Comparison of ENCODE assay signal across 8 cellular contexts in the genomic region with DNA sequence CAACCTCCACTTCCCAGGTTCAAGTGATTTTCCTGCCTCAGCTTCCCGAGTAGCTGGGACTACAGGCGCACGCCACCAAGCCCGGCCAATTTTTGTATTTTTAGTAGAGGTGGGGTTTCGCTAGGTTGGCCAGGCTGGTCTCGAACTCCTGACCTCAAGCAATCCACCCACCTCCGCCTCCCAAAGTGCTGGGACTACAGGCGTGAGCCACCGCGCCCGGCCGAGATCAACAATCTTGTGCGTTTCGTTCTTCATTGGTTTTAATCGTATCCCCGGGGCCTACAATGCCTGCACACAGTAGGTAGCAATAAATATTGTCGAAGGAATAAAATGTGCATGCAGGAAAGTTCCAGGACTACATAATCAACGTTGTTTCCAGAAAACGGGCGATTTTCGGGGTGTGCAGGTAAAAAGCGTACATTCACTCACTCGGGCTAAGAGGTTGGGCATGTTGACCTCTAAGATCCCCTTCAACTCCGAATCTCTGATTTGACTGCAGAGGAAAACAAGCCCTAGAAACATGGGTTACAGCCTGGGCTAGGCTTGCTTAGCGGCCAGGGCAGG. TPM values are rescaled to one million over a fixed set of nuclear protein-coding genes. Genes with fewer than 3 reads are reported as not detected.
DNase-seq lines count a peak whose midpoint lies in the region; ATAC-seq and TF ChIP-seq lines count a peak whose summit lies in the region.

No MANE protein-coding gene starts in this region.

- peaks cover 55 to 68% (median 66%) of the 10 kb centered on the region in 3 donors for H3K4me1 Mint-ChIP-seq in T-cell

- CTCF ChIA-PET in T-cell (lab: Charles Lee), result interaction anchor here (0.6 to 1.9 kb wide), 9 partner anchors 11 to 106 kb away, joined by 3 to 12 read pairs (median 5); no protein-coding TSS in a partner anchor

- H3K4me3 Mint-ChIP-seq in T-cell, result peak overlapping the region; percentile 90 to 99 (median 93)

- POLR2A ChIA-PET in T-cell (lab: Charles Lee), result interaction anchor here in 1 of 2 donors (0.6 kb wide), 1 partner anchor 372 kb away, joined by 4 read pairs; a partner anchor contains a TSS

- DNase-seq in GM06990 (ENCODE audit: extremely low read depth, insufficient read length) (no peak), T-cell (no peak), fibroblast of pulmonary artery (ENCODE audit: low read depth) (no peak), putamen (ENCODE audit: low spot score) (peak; percentile 12), ACHN (no peak), AML-193 (lab: John Stamatoyannopoulos, UW) (no peak)

- H3K27me3 Mint-ChIP-seq in T-cell, result no peaks in the 10 kb centered on the region

- peaks cover 9% of the 10 kb centered on the region for H3K36me3 Mint-ChIP-seq in T-cell

- TF ChIP-seq CTCF in GM06990 (IDR thresholded peaks at IDR 0.05; ENCODE audit: insufficient read depth, low read length, poor library complexity, severe bottlenecking) (no peak), fibroblast of pulmonary artery (IDR thresholded peaks at IDR 0.05; ENCODE audit: low read length, missing control alignments) (no peak)

- H3K27ac Mint-ChIP-seq in T-cell, result peak overlapping the region; percentile 97 to 98

- no peaks in the 10 kb centered on the region for H3K27me3 ChIP-seq in GM06990 (replicated peaks; ENCODE audit: control insufficient read depth, insufficient read depth, low read length)

- ATAC-seq in T-cell (replicated peaks in 1 of 4) (no peak), GM18868 (IDR thresholded peaks at IDR 0.05; ENCODE audit: unreplicated experiment) (no peak), GM21529 (IDR thresholded peaks at IDR 0.05; ENCODE audit: unreplicated experiment) (no peak)

- H3K36me3 ChIP-seq in GM06990 (ENCODE audit: control insufficient read depth, insufficient read depth, low read length), result no peaks in the 10 kb centered on the region

- H3K9me3 Mint-ChIP-seq in T-cell, result no peaks in the 10 kb centered on the region

- in situ Hi-C loops in ACHN (cut with HindIII; ENCODE audit: low pct_ligation_motif_present, low pct_unique_long_range_greater_than_20kb, low sequenced_read_pairs), result no loop called here

- peak overlapping the region; percentile 65 for H3K4me3 ChIP-seq in GM06990 (replicated peaks; ENCODE audit: low read depth, low read length)
- peak overlapping the region; percentile 78 for H3K4me3 ChIP-seq in fibroblast of pulmonary artery (replicated peaks; ENCODE audit: low read depth, low read length)

RNA-seq across cellular contexts. Expression of a gene that starts 2.7 kb away (rescaled TPM):
- total RNA-seq in T-cell, result 100 to 1,000 TPM in 2 of 5 donors, 10 to 100 TPM in 3; 44.3 to 138 (median 82.9) TPM
